ENCODE assay signal across 1 cellular context in genomic region chr3:127673191-127674098, GRCh38.
TF ChIP-seq lines count a peak whose summit lies in the region.

No MANE protein-coding gene starts in this region.

TF ChIP-seq in HEK293, 187 proteins besides CTCF, POLR2A, EP300 and RAD21 (continued from another document):
- no peak for TF ChIP-seq ZSCAN18 (tag by site-specific recombination; IDR thresholded peaks at IDR 0.05)
- TF ChIP-seq KLF1 (tag by site-specific recombination; IDR thresholded peaks at IDR 0.05): no peak
- peak; percentile 34; the same call in 1 of the 2 replicates for TF ChIP-seq ZIC2 (tag by site-specific recombination; IDR thresholded peaks at IDR 0.05)
- TF ChIP-seq ZNF335 (tag by site-specific recombination; conservative IDR thresholded peaks at IDR 0.05): peak; percentile 43; the same call in 1 of the 2 replicates
- TF ChIP-seq GLIS2 (tag by site-specific recombination; IDR thresholded peaks at IDR 0.05): peak; percentile 87
- TF ChIP-seq KLF9 (tag by site-specific recombination; IDR thresholded peaks at IDR 0.05; ENCODE audit: low read depth): 0 out of 2 replicates have a peak, but pooled peaks have one; percentile 8
- TF ChIP-seq WT1 (tag by site-specific recombination; IDR thresholded peaks at IDR 0.05): peak; percentile 83
- no peak for TF ChIP-seq ZSCAN30 (tag by site-specific recombination; IDR thresholded peaks at IDR 0.05)
- peak; percentile 61 for TF ChIP-seq ZFHX2 (tag by site-specific recombination; conservative IDR thresholded peaks at IDR 0.05)
- TF ChIP-seq GLI2 (tag by site-specific recombination; IDR thresholded peaks at IDR 0.05; ENCODE audit: borderline replicate concordance, low read depth): no peak
- peak; percentile 62 for TF ChIP-seq ZBTB48 (tag by site-specific recombination; IDR thresholded peaks at IDR 0.05)
- no peak for TF ChIP-seq ZNF174 (tag by site-specific recombination; IDR thresholded peaks at IDR 0.05)
- TF ChIP-seq ZNF423 (tag by site-specific recombination; IDR thresholded peaks at IDR 0.05): peak; percentile 70; the same call in 1 of the 2 replicates
